In the genomic region with DNA sequence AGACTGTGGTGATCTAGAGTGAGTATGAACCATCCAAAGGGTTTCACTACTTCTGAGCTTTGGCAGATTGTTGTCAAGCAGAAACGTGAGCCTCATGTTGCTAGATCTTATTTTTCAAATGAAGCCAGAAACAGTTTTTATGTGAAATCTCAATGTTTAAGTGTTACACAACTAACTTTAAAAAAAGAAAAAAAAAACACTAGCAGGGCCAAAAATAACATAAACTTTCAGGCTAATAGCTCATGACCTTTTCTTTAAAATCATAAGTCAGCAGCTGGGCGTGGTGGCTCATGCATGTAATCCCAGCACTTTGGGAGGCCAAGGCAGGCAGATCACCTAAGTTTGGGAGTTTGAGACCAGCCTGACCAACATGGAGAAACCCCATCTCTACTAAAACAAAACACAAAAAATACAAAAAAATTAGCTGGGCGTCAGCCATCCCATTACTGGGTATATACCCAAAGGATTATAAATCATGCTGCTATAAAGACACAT, we compare ENCODE assay signal across 21 cellular contexts. TPM values are rescaled to one million over a fixed set of nuclear protein-coding genes. Genes with fewer than 3 reads are reported as not detected.
DNase-seq lines count a peak whose midpoint lies in the region; ATAC-seq and TF ChIP-seq lines count a peak whose summit lies in the region.
"Had no signal": no experiment of that assay in that cellular context is flagged by ENCODE, and none has a peak within 500 bp of the region (broad histone marks: within the 10 kb centered on the region; RNA-seq: fewer than 3 reads in every experiment).

No MANE protein-coding gene starts in this region.

- ATAC-seq in sciatic nerve, result peak; percentile 56
- ATAC-seq: K562 had no signal

- intact Hi-C loops in sciatic nerve (cut with DNase I), result no loop called here
- intact Hi-C loops in activated CD4-positive, alpha-beta T cell treated with anti-CD3 and anti-CD28 coated beads, Interleukin-2, amount 10 ng/mL, durations not matched to agents 24 days and 14 days (cut with micrococcal nuclease), result no loop called here

- no peaks in the 10 kb centered on the region for H4K20me1 ChIP-seq in GM23248 (ENCODE audit: insufficient read depth)

- no peak overlapping the region for H4K8ac ChIP-seq in mesendoderm (ENCODE audit: low read depth, low read length)

- H3K23ac ChIP-seq in mesendoderm (ENCODE audit: low read length), result no peak overlapping the region

- no peak overlapping the region for H2BK120ac ChIP-seq in mesendoderm (ENCODE audit: low read depth, low read length)

- 30 to 33% methylated on average over 3 of the region's 3 CpGs for WGBS in GM23248 (ENCODE audit: low coverage in 1 of 2, low lambda C conversion rate in 2 of 2, missing lambda C conversion rate in 2 of 2), 2 experiments
- no CpG with 5 or more reads among the region's 3 CpGs for WGBS in mesendoderm (ENCODE audit: extremely low coverage, insufficient coverage, low lambda C conversion rate)

- DNase-seq in GM23248, result peak; percentile 11
- peak; percentile 27 to 38 for DNase-seq in cardiac fibroblast (ENCODE audit: low read depth in 2 of 2)
- peak; percentile 37 for DNase-seq in fibroblast of mammary gland (ENCODE audit: low read depth)
- DNase-seq in sciatic nerve (ENCODE audit: low spot score), result no peak
- DNase-seq in SHP77 treated with DMSO at 0.1 percent for 48 hours (lab: John Stamatoyannopoulos, UW), result no peak
- DNase-seq in GOT3 (lab: John Stamatoyannopoulos, UW), result no peak
- DNase-seq in activated CD4-positive, alpha-beta T cell treated with anti-CD3 and anti-CD28 coated beads, Interleukin-2, amount 10 ng/mL, durations not matched to agents 24 days and 14 days, result no peak
- no peak for DNase-seq in mesendoderm
- DNase-seq: ACHN; BE2C; C1 segment of cervical spinal cord; Caco-2; CD4-positive, alpha-beta T cell; DMS153; DMS79; GF-D8; H9; IMR-90 had no signal

- H3K4me1 ChIP-seq in GM23248 (ENCODE audit: insufficient read depth) (no peaks in the 10 kb centered on the region), mesendoderm (ENCODE audit: control insufficient read depth, low read depth, low read length) (no peaks in the 10 kb centered on the region)
- H3K4me1 ChIP-seq: BE2C, Caco-2 had no signal

- H3K27me3 Mint-ChIP-seq in activated CD4-positive, alpha-beta T cell treated with anti-CD3 and anti-CD28 coated beads, Interleukin-2, amount 10 ng/mL, durations not matched to agents 24 days and 14 days, result peaks cover 3% of the 10 kb centered on the region

- H3K36me3 ChIP-seq in GM23248 (ENCODE audit: low read depth) (no peaks in the 10 kb centered on the region), mesendoderm (ENCODE audit: control insufficient read depth, insufficient read depth, low read length) (no peaks in the 10 kb centered on the region)
- H3K36me3 ChIP-seq: BE2C had no signal

- no peak overlapping the region for H2AK5ac ChIP-seq in mesendoderm (ENCODE audit: low read length)

- H2BK15ac ChIP-seq in mesendoderm (replicated peaks; ENCODE audit: low read depth), result no peak overlapping the region

- no peaks in the 10 kb centered on the region for H3K4me1 Mint-ChIP-seq in activated CD4-positive, alpha-beta T cell treated with anti-CD3 and anti-CD28 coated beads, Interleukin-2, amount 10 ng/mL, durations not matched to agents 24 days and 14 days
- H3K4me1 Mint-ChIP-seq: H9 had no signal

- TF ChIP-seq CTCF in cardiac fibroblast (IDR thresholded peaks at IDR 0.05; ENCODE audit: low read depth, low read length) (no peak), fibroblast of mammary gland (conservative IDR thresholded peaks at IDR 0.05; ENCODE audit: control insufficient read depth, insufficient read depth, low read depth, low read length) (no peak)

- in situ Hi-C loops in GM23248 (cut with MboI), result no loop called here

- H3K9ac ChIP-seq in GM23248 (no peak overlapping the region), mesendoderm (ENCODE audit: low read length) (no peak overlapping the region)

- no peak overlapping the region for H4K5ac ChIP-seq in mesendoderm (ENCODE audit: low read length)

- no peaks in the 10 kb centered on the region for H3K79me1 ChIP-seq in mesendoderm (ENCODE audit: low read length)

- 0 out of 2 replicates have a peak, but pooled peaks cover 10% of the 10 kb centered on the region for H3K27me3 ChIP-seq in GM23248 (replicated peaks; ENCODE audit: insufficient read depth)
- no peaks in the 10 kb centered on the region for H3K27me3 ChIP-seq in mesendoderm (ENCODE audit: insufficient read depth, low read length, poor library complexity)
- H3K27me3 ChIP-seq: BE2C had no signal

- no peak overlapping the region for H3K4me2 ChIP-seq in GM23248 (ENCODE audit: unreplicated experiment)
- H3K4me2 ChIP-seq in mesendoderm (ENCODE audit: low read length), result no peak overlapping the region

- no peak overlapping the region for H3K56ac ChIP-seq in mesendoderm (ENCODE audit: low read length)

- no peaks in the 10 kb centered on the region for H3K36me3 Mint-ChIP-seq in activated CD4-positive, alpha-beta T cell treated with anti-CD3 and anti-CD28 coated beads, Interleukin-2, amount 10 ng/mL, durations not matched to agents 24 days and 14 days (ENCODE audit: low read depth)

- no peak overlapping the region for H3K27ac Mint-ChIP-seq in activated CD4-positive, alpha-beta T cell treated with anti-CD3 and anti-CD28 coated beads, Interleukin-2, amount 10 ng/mL, durations not matched to agents 24 days and 14 days
- H3K27ac Mint-ChIP-seq: CD4-positive, alpha-beta T cell; H9 had no signal

- H3K9me3 Mint-ChIP-seq in activated CD4-positive, alpha-beta T cell treated with anti-CD3 and anti-CD28 coated beads, Interleukin-2, amount 10 ng/mL, durations not matched to agents 24 days and 14 days, result no peaks in the 10 kb centered on the region
- H3K9me3 Mint-ChIP-seq: CD4-positive, alpha-beta T cell; H9 had no signal

- no peak overlapping the region for H3K4me3 Mint-ChIP-seq in activated CD4-positive, alpha-beta T cell treated with anti-CD3 and anti-CD28 coated beads, Interleukin-2, amount 10 ng/mL, durations not matched to agents 24 days and 14 days
- H3K4me3 Mint-ChIP-seq: CD4-positive, alpha-beta T cell; H9 had no signal

- H3K18ac ChIP-seq in mesendoderm (ENCODE audit: low read length), result no peak overlapping the region

- H3K4ac ChIP-seq in mesendoderm (ENCODE audit: low read depth, low read length), result no peak overlapping the region

- H3K4me3 ChIP-seq in GM23248, result no peak overlapping the region
- no peak overlapping the region for H3K4me3 ChIP-seq in cardiac fibroblast (replicated peaks in 1 of 2; ENCODE audit: low read depth in 2 of 2, low read length in 2 of 2)
- no peak overlapping the region for H3K4me3 ChIP-seq in fibroblast of mammary gland (ENCODE audit: control insufficient read depth, low read depth, low read length)
- no peak overlapping the region for H3K4me3 ChIP-seq in mesendoderm (ENCODE audit: low read length)
- H3K4me3 ChIP-seq: K562 had no signal

- no peak overlapping the region for H2AFZ ChIP-seq in GM23248

- H3K27ac ChIP-seq in GM23248 (no peak overlapping the region), mesendoderm (ENCODE audit: low read depth, low read length) (no peak overlapping the region)

- no peaks in the 10 kb centered on the region for H3F3A ChIP-seq in GM23248 (ENCODE audit: insufficient read depth)

- no peaks in the 10 kb centered on the region for H3K9me3 ChIP-seq in GM23248 (ENCODE audit: low read depth)
- H3K9me3 ChIP-seq: BE2C, Caco-2 had no signal

- H3K9me2 ChIP-seq in GM23248 (ENCODE audit: insufficient read depth), result no peaks in the 10 kb centered on the region

- H3K79me2 ChIP-seq in GM23248 (ENCODE audit: insufficient read depth) (no peaks in the 10 kb centered on the region), mesendoderm (ENCODE audit: control insufficient read depth, insufficient read depth, low read length) (no peaks in the 10 kb centered on the region)

- no peak overlapping the region for H2BK5ac ChIP-seq in mesendoderm (ENCODE audit: low read length)

RNA-seq across cellular contexts. Expression of a gene that starts 2.0 kb away (rescaled TPM):
- total RNA-seq in GM23248 (2014; rRNA removed; shearing (Covaris generic)), result not detected in 2 replicates
- not detected in 2 replicates for polyA plus RNA-seq in GM23248 (2016; fragmentation: Nextera tagmentation; extraction: Ambion mirVana)
- total RNA-seq in sciatic nerve, result not detected
- total RNA-seq in activated CD4-positive, alpha-beta T cell treated with anti-CD3 and anti-CD28 coated beads, Interleukin-2, amount 10 ng/mL, durations not matched to agents 24 days and 14 days, result not detected in 2 replicates
- polyA plus RNA-seq in mesendoderm (2013, experiment 1 of 2), result not detected
- polyA plus RNA-seq in mesendoderm (2013, experiment 2 of 2), result not detected
- total RNA-seq: Caco-2; CD4-positive, alpha-beta T cell; Daoy; H1; H9; IMR-90; K562 had no signal
- polyA plus RNA-seq: H1, IMR-90, K562 had no signal

RNA-seq across cellular contexts. Expression of a gene that starts 11.8 kb away (rescaled TPM):
- total RNA-seq in GM23248 (2014; rRNA removed; shearing (Covaris generic)), result 14.0 and 14.7 TPM in 2 replicates
- polyA plus RNA-seq in GM23248 (2016; fragmentation: Nextera tagmentation; extraction: Ambion mirVana), result 16.1 and 17.1 TPM in 2 replicates
- 55.8 TPM for total RNA-seq in sciatic nerve
- 19.7 and 22.1 TPM in 2 replicates for total RNA-seq in activated CD4-positive, alpha-beta T cell treated with anti-CD3 and anti-CD28 coated beads, Interleukin-2, amount 10 ng/mL, durations not matched to agents 24 days and 14 days
- polyA plus RNA-seq in mesendoderm (2013, experiment 1 of 2), result 19.8 TPM
- 19.6 TPM for polyA plus RNA-seq in mesendoderm (2013, experiment 2 of 2)

RNA-seq across cellular contexts. Expression of a gene that starts 23.3 kb away (rescaled TPM):
- total RNA-seq in GM23248 (2014; rRNA removed; shearing (Covaris generic)), result not detected in 2 replicates
- not detected in 2 replicates for polyA plus RNA-seq in GM23248 (2016; fragmentation: Nextera tagmentation; extraction: Ambion mirVana)
- total RNA-seq in sciatic nerve, result not detected
- total RNA-seq in activated CD4-positive, alpha-beta T cell treated with anti-CD3 and anti-CD28 coated beads, Interleukin-2, amount 10 ng/mL, durations not matched to agents 24 days and 14 days, result not detected in 2 replicates
- 0.03 TPM for polyA plus RNA-seq in mesendoderm (2013, experiment 1 of 2)
- 0.04 TPM for polyA plus RNA-seq in mesendoderm (2013, experiment 2 of 2)
- total RNA-seq: Caco-2; CD4-positive, alpha-beta T cell; Daoy; H1; H9; IMR-90; K562 had no signal
- polyA plus RNA-seq: IMR-90 had no signal

Comparison
In these comparisons a context has a peak if more than half of its experiments do, and no peak if none do; other contexts are left out.
1. DNase-seq: peak in GM23248 (single experiment), cardiac fibroblast (2 of 2) and fibroblast of mammary gland (single experiment); none in sciatic nerve (single experiment), SHP77 treated with DMSO at 0.1 percent for 48 hours (single experiment), GOT3 (single experiment), activated CD4-positive, alpha-beta T cell treated with anti-CD3 and anti-CD28 coated beads, Interleukin-2, amount 10 ng/mL, durations not matched to agents 24 days and 14 days (single experiment) and mesendoderm (single experiment).